Comparison of ENCODE assay signal across 10 cellular contexts in the genomic region with DNA sequence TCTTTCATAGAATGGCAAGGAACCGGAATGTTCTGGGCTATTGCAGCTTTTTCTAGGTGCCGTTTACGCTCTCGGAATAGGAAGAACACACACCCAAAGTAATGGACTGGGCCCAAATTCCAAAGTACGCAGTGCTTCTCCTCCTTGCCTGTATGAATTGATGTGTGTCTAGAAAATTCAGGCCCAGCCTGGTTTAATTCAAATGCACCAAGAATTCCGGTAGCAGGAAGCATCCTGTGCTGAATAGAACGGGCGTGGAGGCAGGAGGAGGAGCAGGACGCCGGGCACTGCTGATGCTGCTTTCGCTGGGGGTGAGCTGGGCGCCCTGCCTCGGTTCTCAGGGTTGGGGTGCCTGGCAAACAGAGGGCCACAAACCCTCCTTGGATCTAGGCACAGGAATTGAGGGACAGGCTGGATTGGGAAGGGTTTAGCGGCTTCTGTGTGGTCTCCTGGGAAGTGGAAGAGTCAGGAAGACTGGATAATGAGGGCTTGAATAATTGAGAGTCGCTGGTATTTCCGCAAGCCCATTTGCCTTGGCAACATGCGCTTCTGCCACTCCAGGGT. TPM values are rescaled to one million over a fixed set of nuclear protein-coding genes. Genes with fewer than 3 reads are reported as not detected.
DNase-seq lines count a peak whose midpoint lies in the region; ATAC-seq lines count a peak whose summit lies in the region.
"Had no signal": no experiment of that assay in that cellular context is flagged by ENCODE, and none has a peak within 500 bp of the region (broad histone marks: within the 10 kb centered on the region; RNA-seq: fewer than 3 reads in every experiment).

No MANE protein-coding gene starts in this region.

- peak overlapping the region; percentile 83 for H3K27ac ChIP-seq in layer of hippocampus (ENCODE audit: low read depth, low read length)

- H3K27me3 Mint-ChIP-seq in T-helper 17 cell = peaks cover 10% of the 10 kb centered on the region
- peaks cover 13% of the 10 kb centered on the region for H3K27me3 Mint-ChIP-seq in stimulated activated naive CD8-positive, alpha-beta T cell treated with anti-CD3 and anti-CD28 coated beads, Interleukin-15, amount 100 ng/mL, for 72 hours

- H3K27me3 ChIP-seq in layer of hippocampus (ENCODE audit: control insufficient read depth, insufficient read depth, low read length) = no peaks in the 10 kb centered on the region

- H3K4me3 Mint-ChIP-seq in T-helper 17 cell = peak overlapping the region; percentile 92
- peak overlapping the region; percentile 83 to 85 for H3K4me3 Mint-ChIP-seq in stimulated activated naive CD8-positive, alpha-beta T cell treated with anti-CD3 and anti-CD28 coated beads, Interleukin-15, amount 100 ng/mL, for 72 hours

- ATAC-seq in T-helper 17 cell (no peak), HG03432 (IDR thresholded peaks at IDR 0.05; ENCODE audit: unreplicated experiment) (no peak), GM19023 (IDR thresholded peaks at IDR 0.05; ENCODE audit: unreplicated experiment) (no peak), GM21423 (IDR thresholded peaks at IDR 0.05; ENCODE audit: unreplicated experiment) (no peak)
- no peak for ATAC-seq in stimulated activated naive CD8-positive, alpha-beta T cell treated with anti-CD3 and anti-CD28 coated beads, Interleukin-15, amount 100 ng/mL, for 72 hours
- ATAC-seq: A549 had no signal

- H3K9me3 ChIP-seq in T-helper 17 cell (ENCODE audit: control insufficient read depth, low read length, poor library complexity, severe bottlenecking) = no peaks in the 10 kb centered on the region
- H3K9me3 ChIP-seq: A549 had no signal

- peaks cover 37% of the 10 kb centered on the region for H3K4me1 Mint-ChIP-seq in T-helper 17 cell
- H3K4me1 Mint-ChIP-seq in stimulated activated naive CD8-positive, alpha-beta T cell treated with anti-CD3 and anti-CD28 coated beads, Interleukin-15, amount 100 ng/mL, for 72 hours = peaks cover 82% of the 10 kb centered on the region

- DNase-seq in NCI-H748 (lab: John Stamatoyannopoulos, UW; ENCODE audit: unreplicated experiment) (peak; percentile 17), NCI-H748 treated with DMSO at 0.1 percent for 48 hours (lab: John Stamatoyannopoulos, UW) (no peak), T-helper 17 cell (no peak)
- DNase-seq in stimulated activated naive CD8-positive, alpha-beta T cell treated with anti-CD3 and anti-CD28 coated beads, Interleukin-15, amount 100 ng/mL, for 72 hours = no peak
- DNase-seq: NCI-H510A treated with DMSO at 0.1 percent for 48 hours had no signal

- H3K36me3 Mint-ChIP-seq in T-helper 17 cell (ENCODE audit: low read depth) = no peaks in the 10 kb centered on the region

- H3K27ac Mint-ChIP-seq in T-helper 17 cell = peak overlapping the region; percentile 95
- peak overlapping the region; percentile 87 to 90 for H3K27ac Mint-ChIP-seq in stimulated activated naive CD8-positive, alpha-beta T cell treated with anti-CD3 and anti-CD28 coated beads, Interleukin-15, amount 100 ng/mL, for 72 hours

- no peaks in the 10 kb centered on the region for H3K9me3 Mint-ChIP-seq in stimulated activated naive CD8-positive, alpha-beta T cell treated with anti-CD3 and anti-CD28 coated beads, Interleukin-15, amount 100 ng/mL, for 72 hours

RNA-seq across cellular contexts. Expression of a gene that starts 2.0 kb away (rescaled TPM):
- total RNA-seq in T-helper 17 cell = 10 to 100 TPM; 14.6 to 36.4 TPM
